Comparison of ENCODE assay signal across 8 cellular contexts in genomic region chr10:96229568-96230030, GRCh38. TPM values are rescaled to one million over a fixed set of nuclear protein-coding genes. Genes with fewer than 3 reads are reported as not detected.
DNase-seq lines count a peak whose midpoint lies in the region; ATAC-seq lines count a peak whose summit lies in the region.

No MANE protein-coding gene starts in this region.

- in situ Hi-C loops in SK-MEL-5 (cut with HindIII; ENCODE audit: low pct_unique_long_range_greater_than_20kb, low sequenced_read_pairs), result no loop called here

- DNase-seq in GDM1 (lab: John Stamatoyannopoulos, UW), result peak; percentile 82
- DNase-seq in HT-29 (ENCODE audit: low spot score), result peak; percentile 80
- DNase-seq in SK-MEL-5 (ENCODE audit: low read depth, low spot score), result peak; percentile 61
- peak; percentile 41 for DNase-seq in activated gamma-delta T cell treated with anti-CD3 and anti-CD28 coated beads, Interleukin-2, amount 50 U/mL, for 16 hours (ENCODE audit: low read depth)
- peak; percentile 76 for DNase-seq in glomerular visceral epithelial cell (ENCODE audit: extremely low spot score)
- DNase-seq in posterior vena cava (ENCODE audit: low spot score), result peak; percentile 91
- peak; percentile 75 for DNase-seq in ureter (ENCODE audit: low spot score)

- intact Hi-C loops in posterior vena cava (cut with DNase I), result loop anchor here (5.0 kb wide), 1 partner anchor 63 kb away; no protein-coding TSS in a partner anchor

- no peak for ATAC-seq in GM21786 (IDR thresholded peaks at IDR 0.05; ENCODE audit: unreplicated experiment)

RNA-seq across cellular contexts. Expression of gene BLNK, which starts 41.8 kb away (rescaled TPM):
- 0.08 and 0.16 TPM in 2 replicates for total RNA-seq in HT-29 (2014; rRNA removed; shearing (Covaris generic))
- not detected in 2 replicates for total RNA-seq in SK-MEL-5 (2014; rRNA removed; shearing (Covaris generic))
- polyA plus RNA-seq in SK-MEL-5 (2015; cell fraction: cytosol; rRNA removed), result not detected in 2 replicates
- not detected in 2 replicates for polyA plus RNA-seq in SK-MEL-5 (2015; cell fraction: nucleus; rRNA removed)
- total RNA-seq in posterior vena cava (1 to 10 TPM; 3.2 to 4.1 TPM), ureter (56.4 TPM)

Comparison
In these comparisons a context has a peak if more than half of its experiments do, and no peak if none do; other contexts are left out.
1. DNase-seq: peak in every context shown above with its lines; median percentile 91 in posterior vena cava; 82 in GDM1; 80 in HT-29; 76 in glomerular visceral epithelial cell; 75 in ureter; 61 in SK-MEL-5; 41 in activated gamma-delta T cell treated with anti-CD3 and anti-CD28 coated beads, Interleukin-2, amount 50 U/mL, for 16 hours.
2. RNA of gene BLNK, which starts 41.8 kb away (total RNA-seq): 56.4 TPM in ureter (single experiment); 3.2 to 4.1 TPM in posterior vena cava, 0.08 to 0.16 TPM in HT-29 and not detected in SK-MEL-5; every median in the first group is over 10 times any median in the second.